Comparison of ENCODE assay signal across 22 cellular contexts in genomic region chr14:80456200-80456599, GRCh38.
DNase-seq lines count a peak whose midpoint lies in the region; ATAC-seq and TF ChIP-seq lines count a peak whose summit lies in the region.
"Had no signal": no experiment of that assay in that cellular context is flagged by ENCODE, and none has a peak within 500 bp of the region (broad histone marks: within the 10 kb centered on the region; RNA-seq: fewer than 3 reads in every experiment).

No MANE protein-coding gene starts in this region.

- no peak for TF ChIP-seq CTCF in choroid plexus epithelial cell (conservative IDR thresholded peaks at IDR 0.05; ENCODE audit: low read depth, low read length)
- no peak for TF ChIP-seq CTCF in mucosa of descending colon (IDR thresholded peaks at IDR 0.05)
- TF ChIP-seq CTCF in GM13976 (IDR thresholded peaks at IDR 0.05; ENCODE audit: borderline replicate concordance, control extremely low read depth, extremely low read depth, insufficient read depth, missing control alignments): no peak

- H3K9me3 ChIP-seq in mucosa of descending colon: no peaks in the 10 kb centered on the region
- H3K9me3 ChIP-seq: testis had no signal

- ATAC-seq in mucosa of descending colon: peak; percentile 25
- ATAC-seq in HG03432 (IDR thresholded peaks at IDR 0.05; ENCODE audit: unreplicated experiment): no peak
- ATAC-seq: activated CD8-positive, alpha-beta T cell treated with anti-CD3 and anti-CD28 coated beads for 36 hours; CD8-positive, alpha-beta T cell; right cardiac atrium; stimulated activated memory B cell treated with anti-CD40 and anti-IgM and Interleukin-4, amounts not matched to agents 10 μg/mL and 1 μg/mL and 100 μg/mL, for 72 hours had no signal

- no peak overlapping the region for H3K4me3 ChIP-seq in choroid plexus epithelial cell (ENCODE audit: low read depth, low read length)
- H3K4me3 ChIP-seq in mucosa of descending colon: no peak overlapping the region
- H3K4me3 ChIP-seq: left ventricle myocardium inferior, SK-N-MC, testis had no signal

- intact Hi-C loops in mucosa of descending colon (cut with DNase I, micrococcal nuclease): no loop called here

- no peaks in the 10 kb centered on the region for H3K36me3 ChIP-seq in mucosa of descending colon (ENCODE audit: low read depth)
- H3K36me3 ChIP-seq: brain microvascular endothelial cell, left ventricle myocardium inferior had no signal

- in situ Hi-C loops in GM13976 (cut with MboI; ENCODE audit: low sequenced_read_pairs, unreplicated experiment): no loop called here

- DNase-seq in AG20443 (ENCODE audit: low spot score) (peak; percentile 41), HT1080 (ENCODE audit: low read depth) (peak; percentile 2), choroid plexus epithelial cell (ENCODE audit: low read depth) (peak; percentile 42), mucosa of descending colon (no peak), GM19238 (ENCODE audit: insufficient read length, low spot score) (no peak), GM13976 (ENCODE audit: low spot score) (no peak), cerebellar cortex (ENCODE audit: low spot score) (no peak)
- DNase-seq: activated CD4-positive, CD25-positive, alpha-beta regulatory T cell; activated CD8-positive, alpha-beta T cell treated with anti-CD3 and anti-CD28 coated beads for 36 hours; activated T-cell treated with anti-CD3 and anti-CD28 coated beads, Interleukin-2, amount 50 U/mL, for 24 hours; brain microvascular endothelial cell; CD8-positive, alpha-beta T cell; DMS79; left ventricle myocardium inferior; NCI-H1436 treated with DMSO at 0.1 percent for 48 hours; NCI-H2171 treated with DMSO at 0.1 percent for 48 hours; nucleus accumbens; right cardiac atrium; testis had no signal

- no peaks in the 10 kb centered on the region for H3K4me1 ChIP-seq in mucosa of descending colon (ENCODE audit: low read depth)
- H3K4me1 ChIP-seq: left ventricle myocardium inferior, testis had no signal

Comparison
In these comparisons a context has a peak if more than half of its experiments do, and no peak if none do; other contexts are left out.
1. DNase-seq: peak in AG20443 (single experiment), HT1080 (single experiment) and choroid plexus epithelial cell (single experiment); none in mucosa of descending colon (0 of 3), GM19238 (single experiment), GM13976 (single experiment) and cerebellar cortex (single experiment).